ENCODE assay signal across 8 cellular contexts in genomic region chr9:92808726-92809451, GRCh38. TPM values are rescaled to one million over a fixed set of nuclear protein-coding genes. Genes with fewer than 3 reads are reported as not detected.
DNase-seq lines count a peak whose midpoint lies in the region; ATAC-seq and TF ChIP-seq lines count a peak whose summit lies in the region.

No MANE protein-coding gene starts in this region.

- ATAC-seq in GM18868 (IDR thresholded peaks at IDR 0.05; ENCODE audit: unreplicated experiment) (peak; percentile 62), GM19452 (IDR thresholded peaks at IDR 0.05; ENCODE audit: unreplicated experiment) (no peak)

- TF ChIP-seq POLR2A in erythroblast (IDR thresholded peaks at IDR 0.05; ENCODE audit: low read length): no peak

- peak; percentile 74 for DNase-seq in AG08395 (ENCODE audit: low spot score)
- peak; percentile 31 for DNase-seq in NCI-H460 (ENCODE audit: extremely low read depth, low read depth)
- DNase-seq in activated CD8-positive, alpha-beta memory T cell treated with anti-CD3 and anti-CD28 coated beads, Interleukin-2, amount 50 U/mL, for 48 hours: peak; percentile 82
- peak; percentile 45 to 62 for DNase-seq in erythroblast (lab: John Stamatoyannopoulos, UW)
- DNase-seq in myocyte (ENCODE audit: low read depth): peak; percentile 59
- peak; percentile 23 for DNase-seq in superior temporal gyrus (ENCODE audit: extremely low spot score)

RNA-seq across cellular contexts. Expression of gene BICD2, which starts 44.3 kb away (rescaled TPM):
- 21.4 and 23.6 TPM in 2 replicates for total RNA-seq in NCI-H460 (2014; rRNA removed; shearing (Covaris generic))
- 25.8 and 29.6 TPM in 2 replicates for polyA plus RNA-seq in NCI-H460 (2014; cell fraction: nucleus; rRNA removed)
- 60.6 and 68.3 TPM in 2 replicates for total RNA-seq in myocyte
- polyA plus RNA-seq in myocyte (2012): 45.9 TPM

Comparison
In these comparisons a context has a peak if more than half of its experiments do, and no peak if none do; other contexts are left out.
1. DNase-seq: peak in every context shown above with its lines; median percentile 82 in activated CD8-positive, alpha-beta memory T cell treated with anti-CD3 and anti-CD28 coated beads, Interleukin-2, amount 50 U/mL, for 48 hours; 74 in AG08395; 59 in myocyte; 54 in erythroblast; 31 in NCI-H460; 23 in superior temporal gyrus.